Comparison of ENCODE assay signal across 31 cellular contexts in genomic region chr6:64486952-64487351, GRCh38.
"Had no signal": no experiment of that assay in that cellular context is flagged by ENCODE, and none has a peak within 500 bp of the region (broad histone marks: within the 10 kb centered on the region; RNA-seq: fewer than 3 reads in every experiment).

No MANE protein-coding gene starts in this region.

- DNase-seq: Karpas-422, Kasumi-1, MG63, MM.1S, MV-4-11, NCI-H1048, NCI-H1092, NCI-H1092 treated with DMSO at 0.1 percent for 48 hours, NCI-H1105, NCI-H1105 treated with DMSO at 0.1 percent for 48 hours, NCI-H1417 treated with DMSO at 0.1 percent for 48 hours, NCI-H1436, NCI-H1436 treated with DMSO at 0.1 percent for 48 hours, NCI-H146, NCI-H1694, NCI-H1694 treated with DMSO at 0.1 percent for 48 hours, NCI-H187, NCI-H187 treated with DMSO at 0.1 percent for 48 hours, NCI-H1930, NCI-H2029, NCI-H2029 treated with DMSO at 0.1 percent for 48 hours, NCI-H2081 treated with DMSO at 0.1 percent for 48 hours, NCI-H2107, NCI-H2171, NCI-H2171 treated with DMSO at 0.1 percent for 48 hours, NCI-H2227 treated with DMSO at 0.1 percent for 48 hours, NCI-H226, NCI-H345, NCI-H510A, NCI-H510A treated with DMSO at 0.1 percent for 48 hours, NCI-H524 treated with DMSO at 0.1 percent for 48 hours had no signal
